Comparison of ENCODE assay signal across 20 cellular contexts in genomic region chr2:109422758-109423500, GRCh38.
"Had no signal": no experiment of that assay in that cellular context is flagged by ENCODE, and none has a peak within 500 bp of the region (broad histone marks: within the 10 kb centered on the region; RNA-seq: fewer than 3 reads in every experiment).

No MANE protein-coding gene starts in this region.

- H3K4me3 Mint-ChIP-seq: endodermal cell; mesothelial cell of epicardium; natural killer cell; neural crest cell; stimulated activated effector memory CD8-positive, alpha-beta T cell treated with anti-CD3 and anti-CD28 coated beads, Interleukin-12 subunit alpha, Interleukin-12 subunit beta, amount 100 ng/mL, for 72 hours had no signal

- H3K9me3 ChIP-seq: heart left ventricle, suprapubic skin, tibial artery, upper lobe of right lung had no signal

- H3K36me3 Mint-ChIP-seq: mesothelial cell of epicardium; natural killer cell; stimulated activated effector memory CD8-positive, alpha-beta T cell treated with anti-CD3 and anti-CD28 coated beads, Interleukin-12 subunit alpha, Interleukin-12 subunit beta, amount 100 ng/mL, for 72 hours had no signal

- H3K27ac ChIP-seq: coronary artery, foreskin keratinocyte, heart left ventricle, parathyroid adenoma, suprapubic skin, tibial artery, upper lobe of right lung had no signal

- H3K4me3 ChIP-seq: coronary artery, heart left ventricle, suprapubic skin, tibial artery, upper lobe of right lung had no signal

- H3K4me1 Mint-ChIP-seq: endodermal cell; mesothelial cell of epicardium; natural killer cell; neural crest cell; stimulated activated effector memory CD8-positive, alpha-beta T cell treated with anti-CD3 and anti-CD28 coated beads, Interleukin-12 subunit alpha, Interleukin-12 subunit beta, amount 100 ng/mL, for 72 hours had no signal

- H3K9ac ChIP-seq: parathyroid adenoma had no signal

- H3K27ac Mint-ChIP-seq: endodermal cell; mesothelial cell of epicardium; natural killer cell; stimulated activated effector memory CD8-positive, alpha-beta T cell treated with anti-CD3 and anti-CD28 coated beads, Interleukin-12 subunit alpha, Interleukin-12 subunit beta, amount 100 ng/mL, for 72 hours had no signal

- H3K9me3 Mint-ChIP-seq: endodermal cell; natural killer cell; stimulated activated effector memory CD8-positive, alpha-beta T cell treated with anti-CD3 and anti-CD28 coated beads, Interleukin-12 subunit alpha, Interleukin-12 subunit beta, amount 100 ng/mL, for 72 hours had no signal

- H3K4me1 ChIP-seq: foreskin keratinocyte, heart left ventricle, parathyroid adenoma, suprapubic skin had no signal

- ATAC-seq: natural killer cell; stimulated activated naive CD8-positive, alpha-beta T cell treated with anti-CD3 and anti-CD28 coated beads, Interleukin-15, Interleukin-2, amounts not matched to agents 100 U/mL and 50 U/mL, for 24 hours; upper lobe of right lung had no signal

- DNase-seq: caudate nucleus; effector CD4-positive, alpha-beta T cell; erythroblast; foreskin keratinocyte; hippocampal formation; natural killer cell; nucleus accumbens; stimulated activated CD4-positive, alpha-beta T cell treated with anti-CD3 and anti-CD28 coated beads, Interleukin-4, amount 100 ng/mL, for 1 hour; stimulated activated CD8-positive, alpha-beta memory T cell treated with anti-CD3 and anti-CD28 coated beads, Interleukin-4, amount 100 ng/mL, for 48 hours; stimulated activated naive CD8-positive, alpha-beta T cell treated with anti-CD3 and anti-CD28 coated beads, Interleukin-15, Interleukin-2, amounts not matched to agents 100 U/mL and 50 U/mL, for 24 hours; tibial artery; upper lobe of right lung had no signal

- H2AFZ ChIP-seq: parathyroid adenoma had no signal

- H3K36me3 ChIP-seq: suprapubic skin, upper lobe of right lung had no signal

- H3K27me3 ChIP-seq: heart left ventricle, suprapubic skin, tibial artery, upper lobe of right lung had no signal
